ENCODE assay signal across 1 cellular context in genomic region chr20:32898721-32899120, GRCh38.
TF ChIP-seq lines count a peak whose summit lies in the region.

No MANE protein-coding gene starts in this region.

TF ChIP-seq in IMR-90, 13 proteins besides CTCF, POLR2A, EP300 and RAD21 (continued from another document):
- no peak for TF ChIP-seq USF2 (IDR thresholded peaks at IDR 0.05; ENCODE audit: low read depth, low read length)
- TF ChIP-seq RCOR1 (IDR thresholded peaks at IDR 0.05; ENCODE audit: insufficient replicate concordance, low read length), result no peak
- no peak for TF ChIP-seq BHLHE40 (IDR thresholded peaks at IDR 0.05; ENCODE audit: low read depth, low read length)
- TF ChIP-seq NFE2L2 (IDR thresholded peaks at IDR 0.05; ENCODE audit: low read depth, low read length), result no peak
- no peak for TF ChIP-seq RFX5 (IDR thresholded peaks at IDR 0.05; ENCODE audit: low read depth, low read length)
- TF ChIP-seq MAZ (IDR thresholded peaks at IDR 0.05; ENCODE audit: borderline replicate concordance, low read depth, low read length), result no peak
- no peak for TF ChIP-seq CHD1 (IDR thresholded peaks at IDR 0.05; ENCODE audit: low read depth, low read length)
- TF ChIP-seq FOS (IDR thresholded peaks at IDR 0.05; ENCODE audit: low read depth, low read length), result no peak
- TF ChIP-seq CEBPB (IDR thresholded peaks at IDR 0.05; ENCODE audit: low read depth, low read length), result no peak
